Comparison of ENCODE assay signal across 8 cellular contexts in the genomic region with DNA sequence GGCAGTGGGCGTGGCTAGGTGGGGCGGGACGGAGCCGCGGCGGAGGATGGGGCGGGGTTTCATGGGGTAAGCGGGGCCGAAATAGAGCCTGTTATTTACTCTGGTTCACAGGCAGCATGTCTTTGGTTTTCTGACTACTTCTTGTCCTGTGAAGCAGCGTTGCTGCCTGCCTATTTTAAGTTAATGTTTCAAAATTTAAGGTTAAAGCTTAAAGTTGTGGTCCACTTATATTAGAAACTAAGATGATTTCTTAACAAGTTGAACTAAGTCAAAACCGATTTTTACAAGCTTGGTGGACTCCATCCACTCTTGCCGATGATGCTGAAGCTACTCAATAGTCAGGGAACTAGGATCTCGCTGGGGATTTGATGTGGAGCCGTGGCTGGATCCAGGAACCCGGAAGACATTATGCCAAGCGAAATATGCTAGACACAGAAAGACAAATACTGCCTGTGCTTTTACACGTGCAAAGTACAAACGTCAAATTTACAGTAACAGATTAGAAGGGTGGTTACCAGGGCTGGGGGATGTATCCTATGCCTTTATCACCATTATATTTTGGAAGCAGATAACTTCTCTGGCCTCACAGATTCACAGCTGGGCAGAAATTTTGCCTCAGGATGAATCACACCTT. TPM values are rescaled to one million over a fixed set of nuclear protein-coding genes. Genes with fewer than 3 reads are reported as not detected.
DNase-seq lines count a peak whose midpoint lies in the region; ATAC-seq and TF ChIP-seq lines count a peak whose summit lies in the region.

No MANE protein-coding gene starts in this region.

- no peaks in the 10 kb centered on the region for H3K9me2 ChIP-seq in PC-3 (replicated peaks; ENCODE audit: low read length)

- H3K9ac ChIP-seq in PC-3 (ENCODE audit: low read length) = no peak overlapping the region

- intact Hi-C loops in PC-3 (cut with micrococcal nuclease) = no loop called here
- intact Hi-C loops in esophagus muscularis mucosa (cut with DNase I) = no loop called here
- intact Hi-C loops in sigmoid colon (cut with DNase I) = loop anchor here (2.0 kb wide), 1 partner anchor 31 kb away; a partner anchor contains a TSS

- TF ChIP-seq POLR2A in esophagus muscularis mucosa (IDR thresholded peaks at IDR 0.05; ENCODE audit: low read depth) (no peak), sigmoid colon (IDR thresholded peaks at IDR 0.05) (no peak)

- H3F3A ChIP-seq in PC-3 (ENCODE audit: low read length, unreplicated experiment) = no peaks in the 10 kb centered on the region

- peaks cover 7% of the 10 kb centered on the region; the same call in 1 of the 2 replicates for H3K4me1 ChIP-seq in PC-3 (ENCODE audit: insufficient read depth, low read length)
- H3K4me1 ChIP-seq in esophagus muscularis mucosa = peaks cover 12 to 26% (median 20%) of the 10 kb centered on the region in 4 donors
- peaks cover 0 to 19% (median 16%) of the 10 kb centered on the region in 4 donors for H3K4me1 ChIP-seq in sigmoid colon

- BruUV-seq in PC-3 (replicated peaks; lab: Mats Ljungman, UMichigan) = TSS peak; percentile 76

- peaks cover 40% of the 10 kb centered on the region for H3K9me3 ChIP-seq in PC-3 (ENCODE audit: low read length)
- no peaks in the 10 kb centered on the region for H3K9me3 ChIP-seq in esophagus muscularis mucosa
- no peaks in the 10 kb centered on the region for H3K9me3 ChIP-seq in sigmoid colon

- no peaks in the 10 kb centered on the region for H3K27me3 ChIP-seq in GM06990 (replicated peaks; ENCODE audit: control insufficient read depth, insufficient read depth, low read length)
- no peaks in the 10 kb centered on the region for H3K27me3 ChIP-seq in PC-3 (ENCODE audit: low read length)
- no peaks in the 10 kb centered on the region for H3K27me3 ChIP-seq in esophagus muscularis mucosa
- H3K27me3 ChIP-seq in sigmoid colon = no peaks in the 10 kb centered on the region

- H3K36me3 ChIP-seq in GM06990 (ENCODE audit: control insufficient read depth, insufficient read depth, low read length) (no peaks in the 10 kb centered on the region), PC-3 (ENCODE audit: low read depth, low read length) (peaks cover 23% of the 10 kb centered on the region), esophagus muscularis mucosa (no peaks in the 10 kb centered on the region), sigmoid colon (no peaks in the 10 kb centered on the region)

- peak overlapping the region; percentile 27 for H3K4me3 ChIP-seq in GM06990 (replicated peaks; ENCODE audit: low read depth, low read length)
- peak overlapping the region; percentile 91 for H3K4me3 ChIP-seq in PC-3 (ENCODE audit: low read length)
- peak overlapping the region; percentile 63 to 92 (median 90) for H3K4me3 ChIP-seq in esophagus muscularis mucosa
- peak overlapping the region in 3 of 4 donors; percentile 84 to 92 (median 89) for H3K4me3 ChIP-seq in sigmoid colon

- peaks cover 24% of the 10 kb centered on the region for H3K79me2 ChIP-seq in PC-3 (ENCODE audit: low read length)

- WGBS in esophagus muscularis mucosa = 16% methylated on average over 18 of the region's 18 CpGs
- WGBS in sigmoid colon, 2 donors = 6 to 26% methylated on average over 18 of the region's 18 CpGs

- H3K27ac ChIP-seq in PC-3 (ENCODE audit: low read length) = no peak overlapping the region
- H3K27ac ChIP-seq in esophagus muscularis mucosa (replicated peaks in 1 of 4) = peak overlapping the region; percentile 76 to 94 (median 91)
- H3K27ac ChIP-seq in sigmoid colon = peak overlapping the region; percentile 94 to 97 (median 96)

- TF ChIP-seq CTCF in GM06990 (IDR thresholded peaks at IDR 0.05; ENCODE audit: insufficient read depth, low read length, poor library complexity, severe bottlenecking) = no peak
- TF ChIP-seq CTCF in PC-3 (conservative IDR thresholded peaks at IDR 0.05; ENCODE audit: low read depth, low read length) = no peak
- no peak for TF ChIP-seq CTCF in esophagus muscularis mucosa (IDR thresholded peaks at IDR 0.05)
- no peak for TF ChIP-seq CTCF in sigmoid colon (IDR thresholded peaks at IDR 0.05)

- H4K20me1 ChIP-seq in PC-3 (ENCODE audit: low read length) = no peaks in the 10 kb centered on the region

- POLR2A ChIA-PET in PC-3 (lab: Charles Lee; ENCODE audit: unreplicated experiment) = interaction anchor here (2.1 kb wide), 1 partner anchor 49 kb away, joined by 48 read pairs; a partner anchor contains a TSS

- ATAC-seq in PC-3 = no peak
- ATAC-seq in HG02852 (IDR thresholded peaks at IDR 0.05; ENCODE audit: unreplicated experiment) = no peak

- CTCF ChIA-PET in PC-3 (lab: Charles Lee) = interaction anchor here (0.6 kb wide), 1 partner anchor 214 kb away, joined by 14 read pairs; no protein-coding TSS in a partner anchor

- peak overlapping the region; percentile 77 for H3K4me2 ChIP-seq in PC-3 (ENCODE audit: low read length)

- TF ChIP-seq EP300 in esophagus muscularis mucosa (IDR thresholded peaks at IDR 0.05) (no peak), sigmoid colon (IDR thresholded peaks at IDR 0.05) (no peak)

- peak overlapping the region; percentile 93 for H2AFZ ChIP-seq in PC-3 (ENCODE audit: low read length)

- DNase-seq in GM06990 (ENCODE audit: extremely low read depth, insufficient read length) (no peak), PC-3 (no peak), esophagus muscularis mucosa (ENCODE audit: extremely low spot score) (no peak), sigmoid colon (no peak), OCI-M2 (lab: John Stamatoyannopoulos, UW; ENCODE audit: unreplicated experiment) (no peak), NCI-H82 treated with DMSO at 0.1 percent for 48 hours (lab: John Stamatoyannopoulos, UW; ENCODE audit: unreplicated experiment) (no peak), NCI-H2196 (lab: John Stamatoyannopoulos, UW; ENCODE audit: unreplicated experiment) (no peak)

RNA-seq across cellular contexts. Expression of a gene that starts 0.5 kb away (rescaled TPM):
- total RNA-seq in PC-3 (2014; rRNA removed) (3.7 and 3.9 TPM in 2 replicates), esophagus muscularis mucosa (1 to 10 TPM; 3.0 to 6.6 (median 4.3) TPM), sigmoid colon (1 to 10 TPM; 4.3 to 7.2 (median 5.4) TPM)
- 1 to 10 TPM; 1.4 to 3.7 (median 1.8) TPM for polyA plus RNA-seq in sigmoid colon

RNA-seq across cellular contexts. Expression of a gene that starts 31.2 kb away (rescaled TPM):
- total RNA-seq in PC-3 (2014; rRNA removed) (2.6 and 8.0 TPM in 2 replicates), esophagus muscularis mucosa (10 to 100 TPM in 2 of 4 donors, 1 to 10 TPM in 2; 5.8 to 13.1 (median 9.1) TPM), sigmoid colon (10 to 100 TPM in 2 of 4 donors, 1 to 10 TPM in 2; 9.1 to 12.3 (median 9.9) TPM)
- polyA plus RNA-seq in sigmoid colon = 1 to 10 TPM; 2.4 to 5.1 (median 2.5) TPM

RNA-seq across cellular contexts. Expression of a gene that starts 44.6 kb away (rescaled TPM):
- 11.6 and 15.0 TPM in 2 replicates for total RNA-seq in PC-3 (2014; rRNA removed)
- 10 to 100 TPM; 11.3 to 13.7 (median 12.5) TPM for total RNA-seq in esophagus muscularis mucosa
- 10 to 100 TPM; 11.8 to 26.6 (median 12.7) TPM for total RNA-seq in sigmoid colon
- polyA plus RNA-seq in sigmoid colon = 1 to 10 TPM; 1.2 to 7.7 (median 1.6) TPM

RNA-seq across cellular contexts. Expression of a gene that starts 49.7 kb away (rescaled TPM):
- 336 and 427 TPM in 2 replicates for total RNA-seq in PC-3 (2014; rRNA removed)
- total RNA-seq in esophagus muscularis mucosa = 100 to 1,000 TPM; 192 to 304 (median 221) TPM
- 100 to 1,000 TPM; 127 to 163 (median 137) TPM for total RNA-seq in sigmoid colon
- 100 to 1,000 TPM; 108 to 139 (median 126) TPM for polyA plus RNA-seq in sigmoid colon

Comparison
In these comparisons a context has a peak if more than half of its experiments do, and no peak if none do; other contexts are left out.
1. H3K4me3 ChIP-seq: peak in every context shown above with its lines; median percentile 91 in PC-3; 90 in esophagus muscularis mucosa; 89 in sigmoid colon; 27 in GM06990.